Comparison of ENCODE assay signal across 22 cellular contexts in genomic region chr3:122985539-122985938, GRCh38. TPM values are rescaled to one million over a fixed set of nuclear protein-coding genes. Genes with fewer than 3 reads are reported as not detected.
"Had no signal": no experiment of that assay in that cellular context is flagged by ENCODE, and none has a peak within 500 bp of the region (broad histone marks: within the 10 kb centered on the region; RNA-seq: fewer than 3 reads in every experiment).

No MANE protein-coding gene starts in this region.

- H3K27ac Mint-ChIP-seq: activated CD4-positive, alpha-beta T cell treated with anti-CD3 and anti-CD28 coated beads for 36 hours; activated CD8-positive, alpha-beta T cell treated with anti-CD3 and anti-CD28 coated beads for 36 hours; activated naive CD4-positive, alpha-beta T cell treated with anti-CD3 and anti-CD28 coated beads, Interleukin-2, amount 50 U/mL, for 24 hours; activated T-helper 1 cell treated with anti-CD3 and anti-CD28 coated beads, Interleukin-12 subunit alpha, Interleukin-12 subunit beta, Interleukin-2, Interleukin-4 antibody, amounts not matched to agents 30 ng/mL and 10 ng/mL and 1 ng/mL, durations not matched to agents 14 hours and 24 hours and 36 hours had no signal

- H3K36me3 Mint-ChIP-seq: activated naive CD4-positive, alpha-beta T cell treated with anti-CD3 and anti-CD28 coated beads, Interleukin-2, amount 50 U/mL, for 24 hours had no signal

- H3K4me1 Mint-ChIP-seq: activated CD4-positive, alpha-beta T cell treated with anti-CD3 and anti-CD28 coated beads for 36 hours; activated naive CD4-positive, alpha-beta T cell treated with anti-CD3 and anti-CD28 coated beads, Interleukin-2, amount 50 U/mL, for 24 hours had no signal

- H3K9me3 Mint-ChIP-seq: activated CD8-positive, alpha-beta T cell treated with anti-CD3 and anti-CD28 coated beads for 36 hours; activated naive CD4-positive, alpha-beta T cell treated with anti-CD3 and anti-CD28 coated beads, Interleukin-2, amount 50 U/mL, for 24 hours; activated T-helper 1 cell treated with anti-CD3 and anti-CD28 coated beads, Interleukin-12 subunit alpha, Interleukin-12 subunit beta, Interleukin-2, Interleukin-4 antibody, amounts not matched to agents 30 ng/mL and 10 ng/mL and 1 ng/mL, durations not matched to agents 14 hours and 24 hours and 36 hours had no signal

- ATAC-seq: activated CD4-positive, alpha-beta T cell treated with anti-CD3 and anti-CD28 coated beads for 36 hours; activated CD8-positive, alpha-beta T cell treated with anti-CD3 and anti-CD28 coated beads for 36 hours; PC-3 had no signal

- DNase-seq: activated CD4-positive, alpha-beta T cell treated with anti-CD3 and anti-CD28 coated beads for 36 hours; activated CD8-positive, alpha-beta memory T cell treated with anti-CD3 and anti-CD28 coated beads, Interleukin-2, amount 50 U/mL, for 4 hours; activated CD8-positive, alpha-beta T cell treated with anti-CD3 and anti-CD28 coated beads for 36 hours; activated effector memory CD4-positive, alpha-beta T cell treated with Interleukin-2 at 50 U/mL for 16 hours; activated naive CD4-positive, alpha-beta T cell; aorta; central memory CD4-positive, alpha-beta T cell; Kasumi-1; NCI-H1105 treated with DMSO at 0.1 percent for 48 hours; NCI-H1436 treated with DMSO at 0.1 percent for 48 hours; NCI-H187; NCI-H2081; NCI-H510A treated with DMSO at 0.1 percent for 48 hours; NCI-H69; NK-92 treated with Interleukin-12 subunit alpha and Interleukin-12 subunit beta, amount 100 ng/mL, for 24 hours; PC-3; SIG-M5 had no signal

- H3K4me3 Mint-ChIP-seq: activated CD4-positive, alpha-beta T cell treated with anti-CD3 and anti-CD28 coated beads for 36 hours; activated CD8-positive, alpha-beta T cell treated with anti-CD3 and anti-CD28 coated beads for 36 hours; activated naive CD4-positive, alpha-beta T cell treated with anti-CD3 and anti-CD28 coated beads, Interleukin-2, amount 50 U/mL, for 24 hours; activated T-helper 1 cell treated with anti-CD3 and anti-CD28 coated beads, Interleukin-12 subunit alpha, Interleukin-12 subunit beta, Interleukin-2, Interleukin-4 antibody, amounts not matched to agents 30 ng/mL and 10 ng/mL and 1 ng/mL, durations not matched to agents 14 hours and 24 hours and 36 hours had no signal

- H3K27ac ChIP-seq: VCaP had no signal

- FAIRE-seq: bronchial epithelial cell had no signal

RNA-seq across cellular contexts. Expression of gene SEMA5B, which starts 42.0 kb away (rescaled TPM):
- total RNA-seq: activated CD4-positive, alpha-beta T cell treated with anti-CD3 and anti-CD28 coated beads for 36 hours; activated CD8-positive, alpha-beta T cell treated with anti-CD3 and anti-CD28 coated beads for 36 hours; activated T-helper 1 cell treated with anti-CD3 and anti-CD28 coated beads, Interleukin-12 subunit alpha, Interleukin-12 subunit beta, Interleukin-2, Interleukin-4 antibody, amounts not matched to agents 30 ng/mL and 10 ng/mL and 1 ng/mL, durations not matched to agents 14 hours and 24 hours and 36 hours; T-helper 2 cell treated with Interferon-gamma antibody and Interleukin-4, amounts not matched to agents 100 ng/mL and 5 ng/mL, for 36 hours had no signal
